In the genomic region with DNA sequence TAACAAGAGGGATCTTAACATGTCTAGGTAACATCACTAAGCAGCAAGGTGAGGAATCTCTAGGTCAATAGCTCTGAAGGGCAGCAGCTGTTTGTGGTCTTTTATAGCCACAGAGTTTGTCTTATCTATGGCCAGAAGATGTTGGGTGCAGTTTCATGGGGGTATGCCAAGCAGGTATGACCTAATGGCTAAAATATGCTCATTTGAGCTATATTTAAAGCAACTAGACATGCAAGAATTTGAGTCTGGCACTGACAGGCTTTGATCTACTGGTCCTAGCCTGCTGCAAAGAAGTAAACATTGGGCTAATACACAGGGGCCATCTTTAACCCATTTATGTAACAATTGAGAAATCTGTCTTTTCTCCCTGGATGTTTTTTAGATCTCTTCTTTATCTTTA, we compare ENCODE assay signal across 12 cellular contexts. TPM values are rescaled to one million over a fixed set of nuclear protein-coding genes. Genes with fewer than 3 reads are reported as not detected.
A peak's percentile ranks its signal among the peaks of the same experiment; 100 is the strongest.
DNase-seq lines count a peak whose midpoint lies in the region; ATAC-seq and TF ChIP-seq lines count a peak whose summit lies in the region.
"Had no signal": no experiment of that assay in that cellular context is flagged by ENCODE, and none has a peak within 500 bp of the region (broad histone marks: within the 10 kb centered on the region; RNA-seq: fewer than 3 reads in every experiment).

No MANE protein-coding gene starts in this region.

- TF ChIP-seq CTCF in astrocyte of the spinal cord (IDR thresholded peaks at IDR 0.05; ENCODE audit: low read depth, low read length) (no peak), kidney epithelial cell (IDR thresholded peaks at IDR 0.05; ENCODE audit: insufficient read depth, low read length, poor library complexity, severe bottlenecking) (no peak)

- no peaks in the 10 kb centered on the region for H3K36me3 ChIP-seq in kidney epithelial cell (ENCODE audit: control insufficient read depth, insufficient read depth, low read length)
- H3K36me3 ChIP-seq in effector memory CD4-positive, alpha-beta T cell (ENCODE audit: control insufficient read depth, insufficient read depth, low read length) = no peaks in the 10 kb centered on the region
- H3K36me3 ChIP-seq: BLaER1, WERI-Rb-1 had no signal

- H3K4me3 ChIP-seq in astrocyte of the spinal cord (ENCODE audit: low read depth, low read length) = no peak overlapping the region
- H3K4me3 ChIP-seq in kidney epithelial cell (ENCODE audit: low read depth, low read length) = no peak overlapping the region
- no peak overlapping the region for H3K4me3 ChIP-seq in effector memory CD4-positive, alpha-beta T cell (ENCODE audit: insufficient read depth, low read depth, low read length, poor library complexity, severe bottlenecking)
- H3K4me3 ChIP-seq: BLaER1 had no signal

- H3K27me3 ChIP-seq in kidney epithelial cell (ENCODE audit: control insufficient read depth, insufficient read depth, low read length) = no peaks in the 10 kb centered on the region
- H3K27me3 ChIP-seq in effector memory CD4-positive, alpha-beta T cell (replicated peaks; ENCODE audit: control insufficient read depth, insufficient read depth, low read length, poor library complexity, severe bottlenecking) = no peaks in the 10 kb centered on the region
- H3K27me3 ChIP-seq: BLaER1 had no signal

- H3K27ac ChIP-seq in effector memory CD4-positive, alpha-beta T cell (ENCODE audit: insufficient read depth, low read length, poor library complexity, severe bottlenecking) = no peak overlapping the region
- H3K27ac ChIP-seq: BLaER1, WERI-Rb-1 had no signal

- ATAC-seq in HG02852 (IDR thresholded peaks at IDR 0.05; ENCODE audit: unreplicated experiment) = no peak
- ATAC-seq in HG03025 (IDR thresholded peaks at IDR 0.05; ENCODE audit: low FRiP score, unreplicated experiment) = no peak

- in situ Hi-C loops in astrocyte of the spinal cord (cut with HindIII; ENCODE audit: low sequenced_read_pairs) = no loop called here

- DNase-seq in A172 (ENCODE audit: low spot score) (peak; percentile 96), HT1080 (ENCODE audit: low read depth) (peak; percentile 90), astrocyte of the spinal cord (ENCODE audit: low read depth, low spot score) (peak; percentile 89), kidney epithelial cell (ENCODE audit: low read depth) (peak; percentile 72), NCI-H2107 (lab: John Stamatoyannopoulos, UW) (no peak)
- no peak for DNase-seq in effector memory CD4-positive, alpha-beta T cell
- DNase-seq: activated naive CD4-positive, alpha-beta T cell treated with anti-CD3 and anti-CD28 coated beads for 36 hours; hippocampal formation; WERI-Rb-1 had no signal

- no peaks in the 10 kb centered on the region for H3K4me1 ChIP-seq in effector memory CD4-positive, alpha-beta T cell (ENCODE audit: control insufficient read depth, insufficient read depth, low read length, poor library complexity, severe bottlenecking)
- H3K4me1 ChIP-seq: BLaER1 had no signal

- no peaks in the 10 kb centered on the region for H3K9me3 ChIP-seq in effector memory CD4-positive, alpha-beta T cell (ENCODE audit: control insufficient read depth, low read length)
- H3K9me3 ChIP-seq: BLaER1 had no signal

RNA-seq across cellular contexts. Expression of gene UGP2, which starts 13.9 kb away (rescaled TPM):
- total RNA-seq in A172 (2014; rRNA removed; shearing (Covaris generic)) = 73.1 and 77.4 TPM in 2 replicates
- 45.1 and 62.2 TPM in 2 replicates for total RNA-seq in HT1080 (2014; rRNA removed; shearing (Covaris generic))
- polyA plus RNA-seq in HT1080 (2015; cell fraction: cytosol; rRNA removed) = 78.8 TPM in 2 replicates
- polyA plus RNA-seq in HT1080 (2015; cell fraction: nucleus; rRNA removed) = 86.5 and 87.9 TPM in 2 replicates
- total RNA-seq in kidney epithelial cell = 69.9 and 72.6 TPM in 2 replicates

Comparison
In these comparisons a context has a peak if more than half of its experiments do, and no peak if none do; other contexts are left out.
1. DNase-seq: peak in A172 (single experiment), HT1080 (single experiment), astrocyte of the spinal cord (single experiment) and kidney epithelial cell (single experiment); none in NCI-H2107 (single experiment) and effector memory CD4-positive, alpha-beta T cell (0 of 3).